In genomic region chr16:568401-569258, GRCh38 we compare ENCODE assay signal across 8 cellular contexts.
DNase-seq lines count a peak whose midpoint lies in the region; TF ChIP-seq lines count a peak whose summit lies in the region.

No MANE protein-coding gene starts in this region.

- no peaks in the 10 kb centered on the region for H3K27me3 ChIP-seq in HL-60 (ENCODE audit: insufficient read depth, poor library complexity, severe bottlenecking)
- peaks cover 3% of the 10 kb centered on the region for H3K27me3 ChIP-seq in mucosa of stomach (ENCODE audit: control insufficient read depth, insufficient read depth, low read length)

- DNase-seq in HL-60 (ENCODE audit: low read depth in 1 of 2, low spot score in 1 of 2) (no peak), astrocyte of the cerebellum (ENCODE audit: low read depth) (no peak), NCI-H2107 (lab: John Stamatoyannopoulos, UW) (no peak), GM13977 (ENCODE audit: low spot score) (no peak), OCI-M2 (lab: John Stamatoyannopoulos, UW; ENCODE audit: unreplicated experiment) (no peak)
- DNase-seq in activated CD8-positive, alpha-beta memory T cell treated with anti-CD3 and anti-CD28 coated beads, Interleukin-2, amount 50 U/mL, for 48 hours, result no peak

- no peak overlapping the region for H3K4me3 ChIP-seq in HL-60 (replicated peaks; ENCODE audit: insufficient read depth, low read length)
- H3K4me3 ChIP-seq in astrocyte of the cerebellum (ENCODE audit: low read depth, low read length), result peak overlapping the region; percentile 84
- peak overlapping the region; percentile 74 for H3K4me3 ChIP-seq in mucosa of stomach (ENCODE audit: low read length)

- no peaks in the 10 kb centered on the region for H3K36me3 ChIP-seq in mucosa of stomach (ENCODE audit: control insufficient read depth, insufficient read depth, low read length)

- peaks cover 47% of the 10 kb centered on the region for H3K4me1 ChIP-seq in mucosa of stomach (ENCODE audit: control insufficient read depth, insufficient read depth, low read length)

- in situ Hi-C loops in astrocyte of the cerebellum (cut with HindIII; ENCODE audit: low sequenced_read_pairs), result no loop called here
- in situ Hi-C loops in GM13977 (cut with MboI; ENCODE audit: low pct_unique_long_range_greater_than_20kb, low sequenced_read_pairs, unreplicated experiment), result no loop called here

- peak overlapping the region; percentile 70 for H3K27ac ChIP-seq in 22Rv1
- peak overlapping the region; percentile 89 for H3K27ac ChIP-seq in HL-60 (replicated peaks)

- peak overlapping the region; percentile 76 for H3K9ac ChIP-seq in mucosa of stomach (ENCODE audit: low read length)

- no peak for TF ChIP-seq CTCF in 22Rv1 (IDR thresholded peaks at IDR 0.05)
- no peak for TF ChIP-seq CTCF in HL-60 (IDR thresholded peaks at IDR 0.05; ENCODE audit: insufficient read depth, low read length)
- TF ChIP-seq CTCF in astrocyte of the cerebellum (IDR thresholded peaks at IDR 0.05; ENCODE audit: low read depth, low read length, missing control alignments), result no peak
- no peak for TF ChIP-seq CTCF in GM13977 (IDR thresholded peaks at IDR 0.05; ENCODE audit: extremely low read depth, insufficient read depth, missing control alignments)

- H3K9me3 ChIP-seq in mucosa of stomach (ENCODE audit: control insufficient read depth, low read length), result no peaks in the 10 kb centered on the region
